ENCODE assay signal across 17 cellular contexts in genomic region chr3:57927916-57928315, GRCh38.
A peak's percentile ranks its signal among the peaks of the same experiment; 100 is the strongest.
DNase-seq lines count a peak whose midpoint lies in the region; ATAC-seq and TF ChIP-seq lines count a peak whose summit lies in the region.
"Had no signal": no experiment of that assay in that cellular context is flagged by ENCODE, and none has a peak within 500 bp of the region (broad histone marks: within the 10 kb centered on the region; RNA-seq: fewer than 3 reads in every experiment).

No MANE protein-coding gene starts in this region.

- H3K9me3 ChIP-seq in IMR-90 (ENCODE audit: control insufficient read depth, insufficient read depth, low read length) (no peaks in the 10 kb centered on the region), sigmoid colon (no peaks in the 10 kb centered on the region), uterus (no peaks in the 10 kb centered on the region)

- ATAC-seq in IMR-90 (ENCODE audit: low read depth): peak; percentile 32
- ATAC-seq in GM21360 (IDR thresholded peaks at IDR 0.05; ENCODE audit: unreplicated experiment): no peak
- ATAC-seq: GM23338, K562 had no signal

- no peak overlapping the region for H3K27ac ChIP-seq in IMR-90 (ENCODE audit: insufficient read depth, low read length)
- peak overlapping the region in 3 of 4 donors; percentile 13 to 93 (median 66) for H3K27ac ChIP-seq in sigmoid colon
- no peak overlapping the region for H3K27ac ChIP-seq in uterus
- H3K27ac ChIP-seq: RWPE1 had no signal

- H4K8ac ChIP-seq in IMR-90 (ENCODE audit: low read depth in 2 of 2, low read length in 2 of 2): no peak overlapping the region

- peaks cover 5% of the 10 kb centered on the region; the same call in 1 of the 2 replicates for H3K36me3 ChIP-seq in IMR-90 (ENCODE audit: control insufficient read depth, insufficient read depth, low read length)
- peaks cover 0 to 91% (median 27%) of the 10 kb centered on the region in 4 donors for H3K36me3 ChIP-seq in sigmoid colon
- no peaks in the 10 kb centered on the region for H3K36me3 ChIP-seq in uterus

- H2BK5ac ChIP-seq in IMR-90 (ENCODE audit: low read depth, low read length, poor library complexity, severe bottlenecking): peak overlapping the region; percentile 42

- TF ChIP-seq POLR2A in IMR-90 (IDR thresholded peaks at IDR 0.05; ENCODE audit: low read depth, low read length) (no peak), sigmoid colon (IDR thresholded peaks at IDR 0.05) (no peak), uterus (IDR thresholded peaks at IDR 0.05) (no peak)

- no peak overlapping the region for H2BK20ac ChIP-seq in IMR-90 (ENCODE audit: low read depth, low read length)

- no peak overlapping the region for H4K5ac ChIP-seq in IMR-90 (ENCODE audit: low read depth, low read length)

- H3K4me3 ChIP-seq in AG10803 (ENCODE audit: low read length) (no peak overlapping the region), IMR-90 (ENCODE audit: insufficient read depth, low read depth, low read length) (no peak overlapping the region), fibroblast of mammary gland (ENCODE audit: control insufficient read depth, low read depth, low read length) (no peak overlapping the region), sigmoid colon (no peak overlapping the region), foreskin fibroblast (ENCODE audit: low read depth in 1 of 2, low read length in 2 of 2) (no peak overlapping the region), uterus (no peak overlapping the region)
- H3K4me3 ChIP-seq: GM23338, K562 had no signal

- H2BK15ac ChIP-seq in IMR-90 (ENCODE audit: low read depth, low read length): no peak overlapping the region

- whole genome bisulfite sequencing in IMR-90 (ENCODE audit: extremely low coverage in 2 of 2, insufficient read length in 1 of 2), 2 experiments: 88% methylated on average over 3 of the region's 3 CpGs; no CpG with 5 or more reads in 1 of the 2 experiments
- WGBS in sigmoid colon, 2 donors: 90 to 92% methylated on average over 3 of the region's 3 CpGs

- H3K9ac ChIP-seq in IMR-90 (ENCODE audit: low read depth, low read length): no peak overlapping the region

- no peak for TF ChIP-seq RAD21 in IMR-90 (IDR thresholded peaks at IDR 0.05; ENCODE audit: low read length)

- no peak overlapping the region for H3K56ac ChIP-seq in IMR-90 (ENCODE audit: extremely low read depth, insufficient read depth, low read length)

- H2AK9ac ChIP-seq in IMR-90 (replicated peaks; ENCODE audit: low read depth, low read length, poor library complexity): no peak overlapping the region

- H3K4me1 ChIP-seq in IMR-90 (ENCODE audit: control insufficient read depth, insufficient read depth, low read length) (peaks cover 5% of the 10 kb centered on the region; the same call in 1 of the 2 replicates), sigmoid colon (peaks cover 0 to 70% (median 41%) of the 10 kb centered on the region in 4 donors), uterus (no peaks in the 10 kb centered on the region)

- CTCF ChIA-PET in IMR-90 (lab: Yijun Ruan, JAX): interaction anchor here (0.5 to 0.6 kb wide), 3 partner anchors 22 to 1440 kb away, joined by 4 to 5 read pairs (median 4); no protein-coding TSS in a partner anchor

- DNase-seq in AG10803 (ENCODE audit: low read depth) (peak; percentile 56), IMR-90 (peak; percentile 52), fibroblast of mammary gland (ENCODE audit: low read depth) (peak; percentile 52), sigmoid colon (no peak), foreskin fibroblast (no peak), superior temporal gyrus (ENCODE audit: extremely low spot score) (no peak), uterus (no peak)
- DNase-seq: COR-L47, MV-4-11, NCI-H1417, NCI-H1930, NCI-H2171 treated with DMSO at 0.1 percent for 48 hours, NCI-H748 treated with DMSO at 0.1 percent for 48 hours had no signal

- peak overlapping the region; percentile 27; the same call in 1 of the 2 replicates for H3K4me2 ChIP-seq in IMR-90 (ENCODE audit: low read depth, low read length)
- H3K4me2 ChIP-seq: GM23338 had no signal

- intact Hi-C loops in IMR-90 (cut with micrococcal nuclease): no loop called here
- intact Hi-C loops in sigmoid colon (cut with DNase I): no loop called here
- intact Hi-C loops in uterus (cut with DNase I; ENCODE audit: low total_unique reads): no loop called here

- in situ Hi-C loops in IMR-90 (cut with MboI; ENCODE audit: low sequenced_read_pairs): no loop called here

- no peaks in the 10 kb centered on the region for H3K27me3 ChIP-seq in IMR-90 (ENCODE audit: control insufficient read depth, insufficient read depth, low read length)
- H3K27me3 ChIP-seq in sigmoid colon: no peaks in the 10 kb centered on the region
- H3K27me3 ChIP-seq in uterus: no peaks in the 10 kb centered on the region

- H3K18ac ChIP-seq in IMR-90 (ENCODE audit: low read depth, low read length): no peak overlapping the region

- no peak overlapping the region for H2BK120ac ChIP-seq in IMR-90 (ENCODE audit: low read depth, low read length)

- POLR2A ChIA-PET in IMR-90 (lab: Charles Lee; ENCODE audit: unreplicated experiment): no interaction called here

- TF ChIP-seq CTCF in AG10803 (conservative IDR thresholded peaks at IDR 0.05; ENCODE audit: low read length) (no peak), IMR-90 (conservative IDR thresholded peaks at IDR 0.05; ENCODE audit: low read depth, low read length) (no peak), fibroblast of mammary gland (conservative IDR thresholded peaks at IDR 0.05; ENCODE audit: control insufficient read depth, insufficient read depth, low read depth, low read length) (no peak), sigmoid colon (IDR thresholded peaks at IDR 0.05) (no peak), foreskin fibroblast (IDR thresholded peaks at IDR 0.05; ENCODE audit: low read depth, low read length) (no peak), uterus (IDR thresholded peaks at IDR 0.05) (no peak)

- H3K79me1 ChIP-seq in IMR-90 (ENCODE audit: low read depth in 1 of 2, low read length in 2 of 2): peaks cover 0 to 3% of the 10 kb centered on the region in 2 experiments; a peak in 2 of 4 replicates

- BruUV-seq in IMR-90 (replicated peaks; lab: Mats Ljungman, UMichigan): no TSS peak

- H3K9me1 ChIP-seq in IMR-90 (ENCODE audit: insufficient read depth, low read length): peaks cover 3% of the 10 kb centered on the region; the same call in 1 of the 2 replicates

- no peak overlapping the region for H2AFZ ChIP-seq in IMR-90 (replicated peaks; ENCODE audit: low read length, poor library complexity)
- H2AFZ ChIP-seq: GM23338 had no signal

- dilution Hi-C loops in IMR-90 (cut with HindIII; ENCODE audit: low sequenced_read_pairs, unreplicated experiment): no loop called here

- H3K14ac ChIP-seq in IMR-90 (replicated peaks; ENCODE audit: low read depth, low read length): no peak overlapping the region

- no peak for TF ChIP-seq EP300 in sigmoid colon (IDR thresholded peaks at IDR 0.05)

- H4K20me1 ChIP-seq in IMR-90 (ENCODE audit: insufficient read depth, low read length): no peaks in the 10 kb centered on the region

- H4K91ac ChIP-seq in IMR-90 (ENCODE audit: insufficient read depth, low read depth, low read length): no peak overlapping the region

- H3K4ac ChIP-seq in IMR-90 (ENCODE audit: low read depth, low read length): no peak overlapping the region

- no peak overlapping the region for H3K23ac ChIP-seq in IMR-90 (ENCODE audit: low read depth, low read length)

- no peak overlapping the region for H2AK5ac ChIP-seq in IMR-90 (ENCODE audit: low read depth, low read length)

TF ChIP-seq in IMR-90, 13 proteins besides CTCF, POLR2A, EP300 and RAD21:
- TF ChIP-seq SMC3 (IDR thresholded peaks at IDR 0.05; ENCODE audit: low read depth, low read length): no peak
- peak; percentile 85 for TF ChIP-seq CEBPB (IDR thresholded peaks at IDR 0.05; ENCODE audit: low read depth, low read length)

Comparison
In these comparisons a context has a peak if more than half of its experiments do, and no peak if none do; other contexts are left out.
1. DNase-seq: peak in AG10803 (single experiment), IMR-90 (single experiment) and fibroblast of mammary gland (single experiment); none in sigmoid colon (single experiment), foreskin fibroblast (0 of 2), superior temporal gyrus (single experiment) and uterus (0 of 2).
2. H3K27ac ChIP-seq: peak in sigmoid colon (3 of 4); none in IMR-90 (single experiment) and uterus (0 of 2).